8 cellular contexts compared by ENCODE assay signal in genomic region chr10:79286318-79286951, GRCh38.
DNase-seq lines count a peak whose midpoint lies in the region; ATAC-seq and TF ChIP-seq lines count a peak whose summit lies in the region.

No MANE protein-coding gene starts in this region.

- H3F3A ChIP-seq in smooth muscle cell (ENCODE audit: low read depth): no peaks in the 10 kb centered on the region

- peaks cover 88% of the 10 kb centered on the region for H4K20me1 ChIP-seq in smooth muscle cell (ENCODE audit: low read depth)

- WGBS in gastroesophageal sphincter (ENCODE audit: low coverage in 1 of 2), 2 donors: 35% methylated on average over 5 of the region's 23 CpGs; no CpG with 5 or more reads in 1 of the 2 donors
- 51% methylated on average over 23 of the region's 23 CpGs for WGBS in smooth muscle cell (ENCODE audit: low lambda C conversion rate)

- TF ChIP-seq EP300 in gastroesophageal sphincter (IDR thresholded peaks at IDR 0.05): no peak

- H3K4me3 ChIP-seq in gastroesophageal sphincter (no peak overlapping the region), smooth muscle cell (no peak overlapping the region)

- H3K4me2 ChIP-seq in smooth muscle cell: peak overlapping the region; percentile 19

- TF ChIP-seq CTCF in gastroesophageal sphincter (IDR thresholded peaks at IDR 0.05) (no peak), smooth muscle cell (IDR thresholded peaks at IDR 0.05; ENCODE audit: borderline replicate concordance, insufficient read depth, poor library complexity, severe bottlenecking) (no peak)

- H2AFZ ChIP-seq in smooth muscle cell (ENCODE audit: low read depth): no peak overlapping the region

- ATAC-seq in GM18511 (IDR thresholded peaks at IDR 0.05; ENCODE audit: unreplicated experiment): peak; percentile 88
- peak; percentile 82 for ATAC-seq in HG02852 (IDR thresholded peaks at IDR 0.05; ENCODE audit: unreplicated experiment)
- peak; percentile 52 for ATAC-seq in gastroesophageal sphincter

- H3K79me2 ChIP-seq in smooth muscle cell (ENCODE audit: low read depth): peaks cover 18% of the 10 kb centered on the region

- H3K4me1 ChIP-seq in gastroesophageal sphincter (peaks cover 0 to 56% (median 23%) of the 10 kb centered on the region in 3 donors), smooth muscle cell (ENCODE audit: low read depth) (peaks cover 2% of the 10 kb centered on the region)

- H3K9ac ChIP-seq in smooth muscle cell (ENCODE audit: low read depth): no peak overlapping the region

- no peaks in the 10 kb centered on the region for H3K9me3 ChIP-seq in gastroesophageal sphincter
- no peaks in the 10 kb centered on the region for H3K9me3 ChIP-seq in smooth muscle cell (replicated peaks; ENCODE audit: low read depth)

- H3K27me3 ChIP-seq in gastroesophageal sphincter (no peaks in the 10 kb centered on the region), smooth muscle cell (ENCODE audit: low read depth) (no peaks in the 10 kb centered on the region)

- no peak for TF ChIP-seq POLR2A in gastroesophageal sphincter (IDR thresholded peaks at IDR 0.05)

- peaks cover 0 to 91% of the 10 kb centered on the region in 2 donors for H3K36me3 ChIP-seq in gastroesophageal sphincter
- no peaks in the 10 kb centered on the region for H3K36me3 ChIP-seq in smooth muscle cell (ENCODE audit: low read depth)

- DNase-seq in NOMO-1 (lab: John Stamatoyannopoulos, UW; ENCODE audit: unreplicated experiment in 2 of 2) (peak; percentile 94 to 95), smooth muscle cell (lab: John Stamatoyannopoulos, UW; ENCODE audit: unreplicated experiment) (no peak), DMS153 (lab: John Stamatoyannopoulos, UW) (no peak), ecto neural progenitor cell (ENCODE audit: low spot score) (no peak)
- DNase-seq in activated T-cell treated with anti-CD3 and anti-CD28 coated beads, Interleukin-2, amount 50 U/mL, for 48 hours: peak; percentile 86 to 88

- H3K27ac ChIP-seq in gastroesophageal sphincter (peak overlapping the region in 3 of 4 donors; percentile 22 to 65 (median 50)), smooth muscle cell (ENCODE audit: low read depth) (peak overlapping the region; percentile 46)

Comparison
In these comparisons a context has a peak if more than half of its experiments do, and no peak if none do; other contexts are left out.
1. DNase-seq: peak in NOMO-1 (2 of 2) and activated T-cell treated with anti-CD3 and anti-CD28 coated beads, Interleukin-2, amount 50 U/mL, for 48 hours (2 of 2); none in smooth muscle cell (single experiment), DMS153 (single experiment) and ecto neural progenitor cell (single experiment).
2. Peak in every context shown above with its lines, with median percentiles within 50 percentile points of each other: ATAC-seq.